ENCODE assay signal across 25 cellular contexts in genomic region chr5:14577964-14578363, GRCh38. TPM values are rescaled to one million over a fixed set of nuclear protein-coding genes. Genes with fewer than 3 reads are reported as not detected.
DNase-seq lines count a peak whose midpoint lies in the region; FAIRE-seq and TF ChIP-seq lines count a peak whose summit lies in the region.
"Had no signal": no experiment of that assay in that cellular context is flagged by ENCODE, and none has a peak within 500 bp of the region (broad histone marks: within the 10 kb centered on the region; RNA-seq: fewer than 3 reads in every experiment).

No MANE protein-coding gene starts in this region.

- H3K18ac ChIP-seq in neuronal stem cell (ENCODE audit: low read length): no peak overlapping the region

- peak; percentile 23 for DNase-seq in DMS53 (lab: John Stamatoyannopoulos, UW)
- no peak for DNase-seq in DMS53 treated with DMSO at 0.1 percent for 48 hours (lab: John Stamatoyannopoulos, UW; ENCODE audit: unreplicated experiment)
- DNase-seq in SK-MEL-5 (ENCODE audit: low read depth, low spot score): peak; percentile 36
- DNase-seq in neuronal stem cell (ENCODE audit: low spot score): no peak
- DNase-seq in H54 (ENCODE audit: insufficient read length, low spot score): no peak
- no peak for DNase-seq in NCI-H2227 (lab: John Stamatoyannopoulos, UW; ENCODE audit: unreplicated experiment)
- DNase-seq in mesenteric fat pad (ENCODE audit: low spot score): no peak
- DNase-seq: Caco-2; CD4-positive, alpha-beta memory T cell; EL; HFFc6; IMR-90; Kasumi-1; NCI-H1417; NCI-H187; NCI-H2227 treated with DMSO at 0.1 percent for 48 hours; NCI-H510A; NCI-H774 had no signal

- H3K27ac ChIP-seq in HEK293 (ENCODE audit: extremely low read depth, low read depth, low read length) (no peak overlapping the region), neuronal stem cell (replicated peaks; ENCODE audit: low read length) (no peak overlapping the region)
- H3K27ac ChIP-seq: 22Rv1, HL-60, SJSA1 had no signal

- no peak overlapping the region for H3K4me2 ChIP-seq in neuronal stem cell (ENCODE audit: insufficient read depth, low read length, poor library complexity, severe bottlenecking)
- H3K4me2 ChIP-seq: BLaER1 treated with 17β-estradiol and CSF1 and Interleukin-3, amounts not matched to agents 10 nM and 100 nM had no signal

- peak overlapping the region; percentile 22 for H3K9ac ChIP-seq in neuronal stem cell (ENCODE audit: low read depth, low read length, poor library complexity)
- H3K9ac ChIP-seq: BLaER1 treated with 17β-estradiol and CSF1 and Interleukin-3, amounts not matched to agents 10 nM and 100 nM had no signal

- H2AK5ac ChIP-seq in neuronal stem cell (ENCODE audit: low read depth, low read length): no peak overlapping the region

- H3K9me3 ChIP-seq in HEK293 (ENCODE audit: control insufficient read depth, insufficient read depth, low read depth, low read length) (no peaks in the 10 kb centered on the region), neuronal stem cell (replicated peaks in 1 of 2; ENCODE audit: control insufficient read depth in 2 of 2, insufficient read depth in 1 of 2, low read depth in 1 of 2, low read length in 2 of 2) (no peaks in the 10 kb centered on the region)
- H3K9me3 ChIP-seq: Caco-2, SJSA1 had no signal

- H4K8ac ChIP-seq in neuronal stem cell (ENCODE audit: low read depth, low read length): no peak overlapping the region

- no peaks in the 10 kb centered on the region for H3K36me3 ChIP-seq in HEK293 (ENCODE audit: control insufficient read depth in 2 of 2, insufficient read depth in 1 of 2, low read length in 2 of 2)
- no peaks in the 10 kb centered on the region for H3K36me3 ChIP-seq in neuronal stem cell (replicated peaks in 1 of 2; ENCODE audit: control insufficient read depth in 2 of 2, insufficient read depth in 2 of 2, low read length in 2 of 2)
- H3K36me3 ChIP-seq: BLaER1 treated with 17β-estradiol and CSF1 and Interleukin-3, amounts not matched to agents 10 nM and 100 nM; SJSA1 had no signal

- in situ Hi-C loops in SK-MEL-5 (cut with HindIII; ENCODE audit: low pct_unique_long_range_greater_than_20kb, low sequenced_read_pairs): no loop called here

- peaks cover 2% of the 10 kb centered on the region for H3K79me1 ChIP-seq in neuronal stem cell (ENCODE audit: low read depth, low read length)

- peaks cover 0 to 35% (median 8%) of the 10 kb centered on the region in 3 experiments for H3K27me3 ChIP-seq in neuronal stem cell (ENCODE audit: control insufficient read depth in 3 of 3, insufficient read depth in 3 of 3, low read depth in 1 of 3, low read length in 3 of 3)

- H4K91ac ChIP-seq in neuronal stem cell (ENCODE audit: low read depth, low read length, poor library complexity): no peak overlapping the region

- H2BK5ac ChIP-seq in neuronal stem cell (ENCODE audit: low read length): no peak overlapping the region

- no peak overlapping the region for H3K14ac ChIP-seq in neuronal stem cell (ENCODE audit: low read length)

- POLR2A ChIA-PET in HEK293 (lab: Yijun Ruan, JAX): no interaction called here

- no peak overlapping the region for H2BK12ac ChIP-seq in neuronal stem cell (ENCODE audit: low read length)

- TF ChIP-seq POLR2A in H54 (IDR thresholded peaks at IDR 0.05; ENCODE audit: low read depth, low read length): no peak

- FAIRE-seq in H54 (lab: Jason Lieb, UNC): no peak
- FAIRE-seq: RCC 7860 had no signal

- no peak overlapping the region for H3K4ac ChIP-seq in neuronal stem cell (ENCODE audit: low read length)

- no peak overlapping the region for H2BK15ac ChIP-seq in neuronal stem cell (ENCODE audit: low read length)

- H3K4me1 ChIP-seq in HEK293 (ENCODE audit: control insufficient read depth, insufficient read depth, low read length) (peaks cover 13% of the 10 kb centered on the region), neuronal stem cell (ENCODE audit: control insufficient read depth in 2 of 2, insufficient read depth in 1 of 2, low read depth in 1 of 2, low read length in 2 of 2) (no peaks in the 10 kb centered on the region)

- no CpG with 5 or more reads among the region's 4 CpGs for WGBS in neuronal stem cell (ENCODE audit: extremely low coverage in 2 of 2, insufficient read length in 2 of 2, insufficient replicate concordance in 1 of 2), 2 donors

- H3K4me3 ChIP-seq in HEK293 (ENCODE audit: low read depth, low read length) (no peak overlapping the region), neuronal stem cell (ENCODE audit: low read length in 2 of 2) (no peak overlapping the region)
- H3K4me3 ChIP-seq: BLaER1 treated with 17β-estradiol and CSF1 and Interleukin-3, amounts not matched to agents 10 nM and 100 nM; SJSA1 had no signal

- no peak overlapping the region for H2BK120ac ChIP-seq in neuronal stem cell (ENCODE audit: low read depth, low read length)

- H2AFZ ChIP-seq in neuronal stem cell (ENCODE audit: low read length): no peak overlapping the region

- H3K23ac ChIP-seq in neuronal stem cell (ENCODE audit: low read depth, low read length, poor library complexity): no peak overlapping the region

- no peak for TF ChIP-seq CTCF in HEK293 (tag by site-specific recombination; IDR thresholded peaks at IDR 0.05)

- CTCF ChIA-PET in HEK293 (lab: Yijun Ruan, JAX): interaction anchor here (0.6 kb wide), 1 partner anchor 95 kb away, joined by 3 read pairs; no protein-coding TSS in a partner anchor

TF ChIP-seq in HEK293, 187 proteins besides CTCF, POLR2A, EP300 and RAD21:
- TF ChIP-seq BCL11B (tag by site-specific recombination; IDR thresholded peaks at IDR 0.05; ENCODE audit: low read depth) (no peak), GLIS2 (tag by site-specific recombination; IDR thresholded peaks at IDR 0.05) (no peak), ZNF473 (tag by site-specific recombination; IDR thresholded peaks at IDR 0.05) (no peak), ZFP37 (tag by site-specific recombination; IDR thresholded peaks at IDR 0.05) (no peak), MYNN (tag by site-specific recombination; IDR thresholded peaks at IDR 0.05; ENCODE audit: borderline replicate concordance) (no peak), ZSCAN16 (tag by site-specific recombination; IDR thresholded peaks at IDR 0.05) (no peak), SP2 (tag by site-specific recombination; IDR thresholded peaks at IDR 0.05) (peak; percentile 55), ZNF350 (tag by site-specific recombination; IDR thresholded peaks at IDR 0.05) (0 out of 2 replicates have a peak, but pooled peaks have one; percentile 16), ZNF248 (tag by site-specific recombination; IDR thresholded peaks at IDR 0.05) (no peak)

RNA-seq across cellular contexts. Expression of gene OTULINL, which starts 3.6 kb away (rescaled TPM):
- total RNA-seq in SK-MEL-5 (2014; rRNA removed; shearing (Covaris generic)): 0.32 and 0.69 TPM in 2 replicates
- polyA plus RNA-seq in SK-MEL-5 (2015; cell fraction: cytosol; rRNA removed): 0.42 and 0.46 TPM in 2 replicates
- polyA plus RNA-seq in SK-MEL-5 (2015; cell fraction: nucleus; rRNA removed): 0.05 and 0.23 TPM in 2 replicates
- 3.9 TPM for polyA plus RNA-seq in neuronal stem cell (2013, experiment 1 of 2)
- 4.1 TPM for polyA plus RNA-seq in neuronal stem cell (2013, experiment 2 of 2)
- 16.7 TPM for total RNA-seq in mesenteric fat pad
- total RNA-seq: MCF 10A had no signal

Comparison
In these comparisons a context has a peak if more than half of its experiments do, and no peak if none do; other contexts are left out.
1. DNase-seq: peak in DMS53 (single experiment) and SK-MEL-5 (single experiment); none in DMS53 treated with DMSO at 0.1 percent for 48 hours (single experiment), neuronal stem cell (single experiment), H54 (single experiment), NCI-H2227 (single experiment) and mesenteric fat pad (single experiment).
2. RNA of gene OTULINL, which starts 3.6 kb away (total RNA-seq): 16.7 TPM in mesenteric fat pad (single experiment); 0.32 to 0.69 TPM in SK-MEL-5; every median in the first group is over 10 times any median in the second.